In the genomic region with DNA sequence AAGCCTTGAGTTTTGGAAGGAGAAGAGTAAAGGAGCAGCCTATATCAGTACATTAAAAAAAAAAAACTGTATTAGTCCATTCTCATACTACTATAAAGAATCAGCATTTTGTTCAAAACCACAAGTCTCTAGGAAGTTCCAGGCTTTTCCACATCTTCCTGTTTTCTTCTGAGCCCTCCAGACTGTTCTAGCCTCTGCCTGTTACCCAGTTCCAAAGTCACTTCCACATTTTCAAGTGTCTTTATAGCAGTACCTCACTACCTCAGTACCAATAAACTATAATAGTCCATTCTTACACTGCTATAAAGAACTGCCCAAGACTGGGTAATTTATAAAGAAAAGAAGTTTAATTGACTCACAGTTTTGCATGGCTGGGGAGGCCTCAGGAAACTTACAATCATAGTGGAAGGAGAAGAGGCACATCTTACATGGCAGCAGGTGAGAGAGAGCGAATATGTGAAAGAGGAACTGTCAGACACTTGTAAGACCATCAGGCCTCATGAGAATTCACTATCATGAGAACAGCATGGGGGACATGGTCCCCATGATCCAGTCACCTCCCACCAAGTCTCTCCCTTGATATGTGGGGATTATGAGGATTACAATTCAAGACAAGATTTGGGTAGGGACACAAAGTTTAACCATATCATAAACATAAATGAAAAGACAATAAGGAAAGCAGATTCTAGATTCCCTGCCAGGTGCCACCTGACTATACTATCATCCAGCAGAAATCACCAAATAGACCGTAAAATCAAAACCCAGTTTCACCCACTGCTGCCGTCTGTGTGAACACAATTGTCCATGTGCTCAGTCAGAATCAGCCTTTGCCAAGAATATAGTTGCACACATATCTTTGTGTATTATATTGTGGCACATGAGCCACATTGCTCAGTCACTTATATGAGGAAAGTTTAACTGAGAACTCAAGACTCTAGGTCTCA, we compare ENCODE assay signal across 15 cellular contexts. TPM values are rescaled to one million over a fixed set of nuclear protein-coding genes. Genes with fewer than 3 reads are reported as not detected.
DNase-seq lines count a peak whose midpoint lies in the region; ATAC-seq, FAIRE-seq and TF ChIP-seq lines count a peak whose summit lies in the region.
"Had no signal": no experiment of that assay in that cellular context is flagged by ENCODE, and none has a peak within 500 bp of the region (broad histone marks: within the 10 kb centered on the region; RNA-seq: fewer than 3 reads in every experiment).

No MANE protein-coding gene starts in this region.

- peak; percentile 47 for FAIRE-seq in GM12891 (lab: Jason Lieb, UNC)
- FAIRE-seq: astrocyte had no signal

- H3K27me3 ChIP-seq in OCI-LY3 (ENCODE audit: low read depth, low read length) (no peaks in the 10 kb centered on the region), neutrophil (no peaks in the 10 kb centered on the region)
- no peaks in the 10 kb centered on the region for H3K27me3 ChIP-seq in effector memory CD4-positive, alpha-beta T cell (replicated peaks; ENCODE audit: control insufficient read depth, insufficient read depth, low read length, poor library complexity, severe bottlenecking)

- H3K36me3 ChIP-seq in OCI-LY3 (replicated peaks; ENCODE audit: low read depth, low read length) (peaks cover 22% of the 10 kb centered on the region), neutrophil (no peaks in the 10 kb centered on the region)
- no peaks in the 10 kb centered on the region for H3K36me3 ChIP-seq in effector memory CD4-positive, alpha-beta T cell (ENCODE audit: control insufficient read depth, insufficient read depth, low read length)

- no peak for TF ChIP-seq POLR2A in GM12891 (IDR thresholded peaks at IDR 0.05; ENCODE audit: low read depth, low read length)

- no peak overlapping the region for H2AFZ ChIP-seq in OCI-LY3 (ENCODE audit: low read depth, low read length)

- H4K20me1 ChIP-seq in OCI-LY3 (ENCODE audit: insufficient read depth, low read length): no peaks in the 10 kb centered on the region

- no peak overlapping the region for H3K9ac ChIP-seq in OCI-LY3 (ENCODE audit: low read length)

- H3K9me3 ChIP-seq in OCI-LY3 (ENCODE audit: insufficient read depth, low read length) (peaks cover 12% of the 10 kb centered on the region; the same call in 1 of the 2 replicates), neutrophil (no peaks in the 10 kb centered on the region)
- H3K9me3 ChIP-seq in effector memory CD4-positive, alpha-beta T cell (ENCODE audit: control insufficient read depth, low read length): no peaks in the 10 kb centered on the region

- intact Hi-C loops in Right ventricle myocardium superior (cut with DNase I): no loop called here

- DNase-seq in GM12891 (ENCODE audit: insufficient read length, low spot score): no peak
- no peak for DNase-seq in Right ventricle myocardium superior
- DNase-seq in LoVo (ENCODE audit: low spot score): no peak
- DNase-seq in effector memory CD4-positive, alpha-beta T cell: no peak
- DNase-seq in HPDE6-E6E7 (ENCODE audit: extremely low spot score): no peak
- DNase-seq: activated B cell treated with CpG ODN at 0.5 μM for 24 hours, activated gamma-delta T cell, left cardiac atrium, NCI-H748 treated with DMSO at 0.1 percent for 48 hours, RPMI8226, T-helper 1 cell had no signal

- H3K27ac ChIP-seq in OCI-LY3 (ENCODE audit: low read length) (peak overlapping the region; percentile 54), neutrophil (peak overlapping the region; percentile 19)
- no peak overlapping the region for H3K27ac ChIP-seq in effector memory CD4-positive, alpha-beta T cell (ENCODE audit: insufficient read depth, low read length, poor library complexity, severe bottlenecking)

- peaks cover 35% of the 10 kb centered on the region for H3K79me2 ChIP-seq in OCI-LY3 (ENCODE audit: low read length)

- TF ChIP-seq CTCF in OCI-LY3 (IDR thresholded peaks at IDR 0.05; ENCODE audit: low read depth, low read length): no peak
- TF ChIP-seq CTCF in neutrophil (IDR thresholded peaks at IDR 0.05): no peak

- H3K4me3 ChIP-seq in OCI-LY3 (ENCODE audit: low read length) (no peak overlapping the region), neutrophil (ENCODE audit: low read depth in 1 of 2, low read length in 1 of 2) (no peak overlapping the region)
- no peak overlapping the region for H3K4me3 ChIP-seq in effector memory CD4-positive, alpha-beta T cell (ENCODE audit: insufficient read depth, low read depth, low read length, poor library complexity, severe bottlenecking)

- peak overlapping the region; percentile 21; the same call in 1 of the 2 replicates for H3K4me2 ChIP-seq in OCI-LY3 (ENCODE audit: low read length)

- ATAC-seq in Right ventricle myocardium superior (ENCODE audit: poor library complexity): peak; percentile 55
- no peak for ATAC-seq in GM18867 (IDR thresholded peaks at IDR 0.05; ENCODE audit: unreplicated experiment)

- peaks cover 16% of the 10 kb centered on the region for H3K4me1 ChIP-seq in OCI-LY3 (ENCODE audit: low read length)
- H3K4me1 ChIP-seq in neutrophil (ENCODE audit: control insufficient read depth in 1 of 2, insufficient read depth in 1 of 2, low read depth in 1 of 2, low read length in 1 of 2): peaks cover 4 to 6% of the 10 kb centered on the region in 2 experiments
- H3K4me1 ChIP-seq in effector memory CD4-positive, alpha-beta T cell (ENCODE audit: control insufficient read depth, insufficient read depth, low read length, poor library complexity, severe bottlenecking): no peaks in the 10 kb centered on the region

TF ChIP-seq in GM12891, 5 proteins besides CTCF, POLR2A, EP300 and RAD21:
- TF ChIP-seq PAX5 (IDR thresholded peaks at IDR 0.05; ENCODE audit: insufficient read depth, low read length, severe bottlenecking): no peak
- TF ChIP-seq SPI1 (IDR thresholded peaks at IDR 0.05; ENCODE audit: low read depth, low read length): peak; percentile 57

RNA-seq across cellular contexts. Expression of a gene that starts 27.8 kb away (rescaled TPM):
- 3.5 TPM for polyA plus RNA-seq in GM12891 (2012; ENCODE audit: low read depth, missing spikeins)
- 20.0 TPM for total RNA-seq in Right ventricle myocardium superior

RNA-seq across cellular contexts. Expression of a gene that starts 28.0 kb away (rescaled TPM):
- 4.1 TPM for polyA plus RNA-seq in GM12891 (2012; ENCODE audit: low read depth, missing spikeins)
- total RNA-seq in Right ventricle myocardium superior: 12.2 TPM
